Comparison of ENCODE assay signal across 1 cellular context in the genomic region with DNA sequence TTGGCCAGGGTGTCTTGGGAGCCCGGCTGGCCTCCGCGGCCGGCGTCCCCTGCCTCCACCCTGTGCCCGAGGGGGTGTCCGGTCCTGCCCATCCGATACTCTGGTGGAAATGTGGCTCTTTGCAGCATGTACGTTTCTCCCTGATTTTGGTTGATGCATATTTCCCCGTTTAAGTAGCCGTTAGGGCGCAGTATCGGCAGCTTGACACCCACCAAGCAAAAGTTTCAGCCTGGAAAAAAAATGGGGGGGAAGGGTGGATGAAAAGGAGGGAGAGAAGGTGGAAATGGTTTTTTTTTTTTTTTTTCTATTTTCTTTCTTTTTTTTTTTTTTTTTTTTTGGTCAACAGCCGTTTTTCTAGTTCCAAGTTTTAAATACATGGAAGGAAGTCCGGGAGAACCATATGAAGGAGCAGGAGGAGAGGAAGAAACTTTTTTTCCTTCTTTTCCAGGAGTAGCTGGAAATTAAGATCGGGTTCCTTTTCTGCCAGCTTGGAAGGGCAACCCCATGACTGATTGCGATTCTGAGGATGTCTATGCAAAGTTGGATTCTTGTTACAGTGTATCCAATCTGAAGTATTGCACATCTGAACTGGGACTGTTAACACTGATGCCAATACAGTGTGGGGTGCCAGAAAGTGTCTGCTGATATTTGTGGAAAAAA.
TF ChIP-seq lines count a peak whose summit lies in the region.

No MANE protein-coding gene starts in this region.

TF ChIP-seq in GM23338, 12 proteins besides CTCF, POLR2A, EP300 and RAD21 (continued from another document):
- TF ChIP-seq, protein P1, sequence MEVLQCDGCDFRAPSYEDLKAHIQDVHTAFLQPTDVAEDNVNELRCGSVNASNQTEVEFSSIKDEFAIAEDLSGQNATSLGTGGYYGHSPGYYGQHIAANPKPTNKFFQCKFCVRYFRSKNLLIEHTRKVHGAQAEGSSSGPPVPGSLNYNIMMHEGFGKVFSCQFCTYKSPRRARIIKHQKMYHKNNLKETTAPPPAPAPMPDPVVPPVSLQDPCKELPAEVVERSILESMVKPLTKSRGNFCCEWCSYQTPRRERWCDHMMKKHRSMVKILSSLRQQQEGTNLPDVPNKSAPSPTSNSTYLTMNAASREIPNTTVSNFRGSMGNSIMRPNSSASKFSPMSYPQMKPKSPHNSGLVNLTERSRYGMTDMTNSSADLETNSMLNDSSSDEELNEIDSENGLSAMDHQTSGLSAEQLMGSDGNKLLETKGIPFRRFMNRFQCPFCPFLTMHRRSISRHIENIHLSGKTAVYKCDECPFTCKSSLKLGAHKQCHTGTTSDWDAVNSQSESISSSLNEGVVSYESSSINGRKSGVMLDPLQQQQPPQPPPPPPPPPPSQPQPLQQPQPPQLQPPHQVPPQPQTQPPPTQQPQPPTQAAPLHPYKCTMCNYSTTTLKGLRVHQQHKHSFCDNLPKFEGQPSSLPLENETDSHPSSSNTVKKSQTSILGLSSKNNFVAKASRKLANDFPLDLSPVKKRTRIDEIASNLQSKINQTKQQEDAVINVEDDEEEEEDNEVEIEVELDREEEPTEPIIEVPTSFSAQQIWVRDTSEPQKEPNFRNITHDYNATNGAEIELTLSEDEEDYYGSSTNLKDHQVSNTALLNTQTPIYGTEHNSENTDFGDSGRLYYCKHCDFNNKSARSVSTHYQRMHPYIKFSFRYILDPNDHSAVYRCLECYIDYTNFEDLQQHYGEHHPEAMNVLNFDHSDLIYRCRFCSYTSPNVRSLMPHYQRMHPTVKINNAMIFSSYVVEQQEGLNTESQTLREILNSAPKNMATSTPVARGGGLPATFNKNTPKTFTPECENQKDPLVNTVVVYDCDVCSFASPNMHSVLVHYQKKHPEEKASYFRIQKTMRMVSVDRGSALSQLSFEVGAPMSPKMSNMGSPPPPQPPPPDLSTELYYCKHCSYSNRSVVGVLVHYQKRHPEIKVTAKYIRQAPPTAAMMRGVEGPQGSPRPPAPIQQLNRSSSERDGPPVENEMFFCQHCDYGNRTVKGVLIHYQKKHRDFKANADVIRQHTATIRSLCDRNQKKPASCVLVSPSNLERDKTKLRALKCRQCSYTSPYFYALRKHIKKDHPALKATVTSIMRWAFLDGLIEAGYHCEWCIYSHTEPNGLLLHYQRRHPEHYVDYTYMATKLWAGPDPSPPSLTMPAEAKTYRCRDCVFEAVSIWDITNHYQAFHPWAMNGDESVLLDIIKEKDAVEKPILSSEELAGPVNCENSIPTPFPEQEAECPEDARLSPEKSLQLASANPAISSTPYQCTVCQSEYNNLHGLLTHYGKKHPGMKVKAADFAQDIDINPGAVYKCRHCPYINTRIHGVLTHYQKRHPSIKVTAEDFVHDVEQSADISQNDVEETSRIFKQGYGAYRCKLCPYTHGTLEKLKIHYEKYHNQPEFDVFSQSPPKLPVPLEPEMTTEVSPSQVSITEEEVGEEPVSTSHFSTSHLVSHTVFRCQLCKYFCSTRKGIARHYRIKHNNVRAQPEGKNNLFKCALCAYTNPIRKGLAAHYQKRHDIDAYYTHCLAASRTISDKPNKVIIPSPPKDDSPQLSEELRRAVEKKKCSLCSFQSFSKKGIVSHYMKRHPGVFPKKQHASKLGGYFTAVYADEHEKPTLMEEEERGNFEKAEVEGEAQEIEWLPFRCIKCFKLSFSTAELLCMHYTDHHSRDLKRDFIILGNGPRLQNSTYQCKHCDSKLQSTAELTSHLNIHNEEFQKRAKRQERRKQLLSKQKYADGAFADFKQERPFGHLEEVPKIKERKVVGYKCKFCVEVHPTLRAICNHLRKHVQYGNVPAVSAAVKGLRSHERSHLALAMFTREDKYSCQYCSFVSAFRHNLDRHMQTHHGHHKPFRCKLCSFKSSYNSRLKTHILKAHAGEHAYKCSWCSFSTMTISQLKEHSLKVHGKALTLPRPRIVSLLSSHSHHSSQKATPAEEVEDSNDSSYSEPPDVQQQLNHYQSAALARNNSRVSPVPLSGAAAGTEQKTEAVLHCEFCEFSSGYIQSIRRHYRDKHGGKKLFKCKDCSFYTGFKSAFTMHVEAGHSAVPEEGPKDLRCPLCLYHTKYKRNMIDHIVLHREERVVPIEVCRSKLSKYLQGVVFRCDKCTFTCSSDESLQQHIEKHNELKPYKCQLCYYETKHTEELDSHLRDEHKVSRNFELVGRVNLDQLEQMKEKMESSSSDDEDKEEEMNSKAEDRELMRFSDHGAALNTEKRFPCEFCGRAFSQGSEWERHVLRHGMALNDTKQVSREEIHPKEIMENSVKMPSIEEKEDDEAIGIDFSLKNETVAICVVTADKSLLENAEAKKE (CRISPR knock-in tag; IDR thresholded peaks at IDR 0.05) = no peak
- TF ChIP-seq, protein P2, sequence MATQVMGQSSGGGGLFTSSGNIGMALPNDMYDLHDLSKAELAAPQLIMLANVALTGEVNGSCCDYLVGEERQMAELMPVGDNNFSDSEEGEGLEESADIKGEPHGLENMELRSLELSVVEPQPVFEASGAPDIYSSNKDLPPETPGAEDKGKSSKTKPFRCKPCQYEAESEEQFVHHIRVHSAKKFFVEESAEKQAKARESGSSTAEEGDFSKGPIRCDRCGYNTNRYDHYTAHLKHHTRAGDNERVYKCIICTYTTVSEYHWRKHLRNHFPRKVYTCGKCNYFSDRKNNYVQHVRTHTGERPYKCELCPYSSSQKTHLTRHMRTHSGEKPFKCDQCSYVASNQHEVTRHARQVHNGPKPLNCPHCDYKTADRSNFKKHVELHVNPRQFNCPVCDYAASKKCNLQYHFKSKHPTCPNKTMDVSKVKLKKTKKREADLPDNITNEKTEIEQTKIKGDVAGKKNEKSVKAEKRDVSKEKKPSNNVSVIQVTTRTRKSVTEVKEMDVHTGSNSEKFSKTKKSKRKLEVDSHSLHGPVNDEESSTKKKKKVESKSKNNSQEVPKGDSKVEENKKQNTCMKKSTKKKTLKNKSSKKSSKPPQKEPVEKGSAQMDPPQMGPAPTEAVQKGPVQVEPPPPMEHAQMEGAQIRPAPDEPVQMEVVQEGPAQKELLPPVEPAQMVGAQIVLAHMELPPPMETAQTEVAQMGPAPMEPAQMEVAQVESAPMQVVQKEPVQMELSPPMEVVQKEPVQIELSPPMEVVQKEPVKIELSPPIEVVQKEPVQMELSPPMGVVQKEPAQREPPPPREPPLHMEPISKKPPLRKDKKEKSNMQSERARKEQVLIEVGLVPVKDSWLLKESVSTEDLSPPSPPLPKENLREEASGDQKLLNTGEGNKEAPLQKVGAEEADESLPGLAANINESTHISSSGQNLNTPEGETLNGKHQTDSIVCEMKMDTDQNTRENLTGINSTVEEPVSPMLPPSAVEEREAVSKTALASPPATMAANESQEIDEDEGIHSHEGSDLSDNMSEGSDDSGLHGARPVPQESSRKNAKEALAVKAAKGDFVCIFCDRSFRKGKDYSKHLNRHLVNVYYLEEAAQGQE (IDR thresholded peaks at IDR 0.05; ENCODE audit: unreplicated experiment) = no peak
- no peak for TF ChIP-seq EZH2 (IDR thresholded peaks at IDR 0.05; ENCODE audit: low read depth, unreplicated experiment)
- no peak for TF ChIP-seq ZNF114 (CRISPR knock-in tag; IDR thresholded peaks at IDR 0.05)
- TF ChIP-seq POLR2AphosphoS5 (IDR thresholded peaks at IDR 0.05; ENCODE audit: low read depth) = no peak
- TF ChIP-seq NANOG (IDR thresholded peaks at IDR 0.05; ENCODE audit: borderline replicate concordance) = no peak
- TF ChIP-seq, protein P3, sequence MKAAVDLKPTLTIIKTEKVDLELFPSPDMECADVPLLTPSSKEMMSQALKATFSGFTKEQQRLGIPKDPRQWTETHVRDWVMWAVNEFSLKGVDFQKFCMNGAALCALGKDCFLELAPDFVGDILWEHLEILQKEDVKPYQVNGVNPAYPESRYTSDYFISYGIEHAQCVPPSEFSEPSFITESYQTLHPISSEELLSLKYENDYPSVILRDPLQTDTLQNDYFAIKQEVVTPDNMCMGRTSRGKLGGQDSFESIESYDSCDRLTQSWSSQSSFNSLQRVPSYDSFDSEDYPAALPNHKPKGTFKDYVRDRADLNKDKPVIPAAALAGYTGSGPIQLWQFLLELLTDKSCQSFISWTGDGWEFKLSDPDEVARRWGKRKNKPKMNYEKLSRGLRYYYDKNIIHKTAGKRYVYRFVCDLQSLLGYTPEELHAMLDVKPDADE (IDR thresholded peaks at IDR 0.05) = no peak
